Comparison of ENCODE assay signal across 1 cellular context in genomic region chr7:32893225-32893560, GRCh38.
TF ChIP-seq lines count a peak whose summit lies in the region.

No MANE protein-coding gene starts in this region.

TF ChIP-seq in SK-N-SH, 30 proteins besides CTCF, POLR2A, EP300 and RAD21 (continued from another document):
- TF ChIP-seq, protein P1, sequence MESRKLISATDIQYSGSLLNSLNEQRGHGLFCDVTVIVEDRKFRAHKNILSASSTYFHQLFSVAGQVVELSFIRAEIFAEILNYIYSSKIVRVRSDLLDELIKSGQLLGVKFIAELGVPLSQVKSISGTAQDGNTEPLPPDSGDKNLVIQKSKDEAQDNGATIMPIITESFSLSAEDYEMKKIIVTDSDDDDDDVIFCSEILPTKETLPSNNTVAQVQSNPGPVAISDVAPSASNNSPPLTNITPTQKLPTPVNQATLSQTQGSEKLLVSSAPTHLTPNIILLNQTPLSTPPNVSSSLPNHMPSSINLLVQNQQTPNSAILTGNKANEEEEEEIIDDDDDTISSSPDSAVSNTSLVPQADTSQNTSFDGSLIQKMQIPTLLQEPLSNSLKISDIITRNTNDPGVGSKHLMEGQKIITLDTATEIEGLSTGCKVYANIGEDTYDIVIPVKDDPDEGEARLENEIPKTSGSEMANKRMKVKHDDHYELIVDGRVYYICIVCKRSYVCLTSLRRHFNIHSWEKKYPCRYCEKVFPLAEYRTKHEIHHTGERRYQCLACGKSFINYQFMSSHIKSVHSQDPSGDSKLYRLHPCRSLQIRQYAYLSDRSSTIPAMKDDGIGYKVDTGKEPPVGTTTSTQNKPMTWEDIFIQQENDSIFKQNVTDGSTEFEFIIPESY (IDR thresholded peaks at IDR 0.05; ENCODE audit: borderline replicate concordance, low read depth) = no peak
- no peak for TF ChIP-seq GATA2 (CRISPR knock-in tag; IDR thresholded peaks at IDR 0.05)
- no peak for TF ChIP-seq GABPA (IDR thresholded peaks at IDR 0.05; ENCODE audit: low read depth)
- no peak for TF ChIP-seq SMC3 (IDR thresholded peaks at IDR 0.05; ENCODE audit: low read depth, low read length)
- no peak for TF ChIP-seq TEAD4 (IDR thresholded peaks at IDR 0.05; ENCODE audit: borderline replicate concordance, insufficient read depth)
- TF ChIP-seq MAX (IDR thresholded peaks at IDR 0.05; ENCODE audit: low read depth) = no peak
- no peak for TF ChIP-seq POLR2AphosphoS5 (IDR thresholded peaks at IDR 0.05; ENCODE audit: low read depth, low read length)
- no peak for TF ChIP-seq MXI1 (IDR thresholded peaks at IDR 0.05; ENCODE audit: low read depth, low read length)
- TF ChIP-seq ELF1 (IDR thresholded peaks at IDR 0.05) = no peak
- TF ChIP-seq RCOR1 (IDR thresholded peaks at IDR 0.05; ENCODE audit: low read length) = no peak
- TF ChIP-seq YY1 (IDR thresholded peaks at IDR 0.05; ENCODE audit: low read depth) = no peak
